ENCODE assay signal across 8 cellular contexts in the genomic region with DNA sequence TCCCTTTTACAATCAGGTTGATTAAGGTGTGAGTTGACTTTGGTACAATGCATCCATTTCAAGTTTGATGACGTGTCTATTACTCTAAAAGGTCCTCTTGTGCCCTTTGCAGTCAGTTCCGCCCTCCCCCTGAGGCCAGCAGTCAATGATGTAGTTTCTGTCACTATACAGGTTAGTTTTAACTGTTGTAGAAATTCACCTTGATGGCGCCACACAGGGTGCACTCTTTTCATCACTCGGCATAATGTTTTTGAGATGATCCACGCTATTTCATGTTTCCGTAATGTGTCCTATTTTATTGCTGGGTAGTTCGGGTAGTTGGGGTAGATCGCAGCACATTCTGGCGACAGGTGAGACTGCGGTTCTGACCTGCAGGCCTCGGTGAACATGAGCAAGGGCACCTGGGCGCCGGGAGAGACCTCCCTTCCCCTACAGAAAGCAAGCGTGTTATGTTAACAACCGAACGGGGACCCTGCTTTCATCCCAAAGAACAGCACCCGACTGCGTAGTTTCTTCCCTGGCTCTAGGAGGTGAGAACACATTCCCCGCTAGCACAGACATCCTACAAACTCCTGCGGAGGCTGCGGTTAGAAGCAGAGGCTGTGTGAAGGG.
A peak's percentile ranks its signal among the peaks of the same experiment; 100 is the strongest.
DNase-seq lines count a peak whose midpoint lies in the region; ATAC-seq and TF ChIP-seq lines count a peak whose summit lies in the region.
"Not testable (repeated sequence)": the region's sequence is repeated elsewhere in the genome, so short reads cannot be mapped to it uniquely, and the experiment has no call there.

No MANE protein-coding gene starts in this region.

- peak overlapping the region; percentile 81 for H3K4me3 Mint-ChIP-seq in activated naive CD4-positive, alpha-beta T cell treated with anti-CD3 and anti-CD28 coated beads, Interleukin-2, amount 50 U/mL, for 24 hours
- peak overlapping the region; percentile 76 for H3K4me3 Mint-ChIP-seq in mesothelial cell of epicardium

- not testable (repeated sequence) for H3K4me1 ChIP-seq in BLaER1 treated with 17β-estradiol and CSF1 and Interleukin-3, amounts not matched to agents 10 nM and 100 nM; PC-9 (replicated peaks; ENCODE audit: insufficient read depth); spleen

- peak overlapping the region; percentile 99 for H3K27ac Mint-ChIP-seq in activated naive CD4-positive, alpha-beta T cell treated with anti-CD3 and anti-CD28 coated beads, Interleukin-2, amount 50 U/mL, for 24 hours
- peak overlapping the region; percentile 98 for H3K27ac Mint-ChIP-seq in mesothelial cell of epicardium

- peak overlapping the region in 8 of 11 experiments; percentile 55 to 83 (median 62); a peak in 9 of 22 replicates for H3K4me2 ChIP-seq in BLaER1 treated with 17β-estradiol and CSF1 and Interleukin-3, amounts not matched to agents 10 nM and 100 nM
- H3K4me2 ChIP-seq in PC-9: peak overlapping the region; percentile 77

- not testable (repeated sequence) for H4K20me1 ChIP-seq in BLaER1 treated with 17β-estradiol and CSF1 and Interleukin-3, amounts not matched to agents 10 nM and 100 nM; PC-9 (ENCODE audit: insufficient read depth)

- peaks cover 9 to 43% (median 34%) of the 10 kb centered on the region in 11 experiments; a peak in 21 of 22 replicates for H3K27me3 ChIP-seq in BLaER1 treated with 17β-estradiol and CSF1 and Interleukin-3, amounts not matched to agents 10 nM and 100 nM
- not testable (repeated sequence) for H3K27me3 ChIP-seq in PC-9 (ENCODE audit: insufficient read depth, low read depth)
- H3K27me3 ChIP-seq in spleen (replicated peaks in 1 of 7): peaks cover 0 to 14% (median 0%) of the 10 kb centered on the region in 7 donors

- not testable (repeated sequence) for DNase-seq in PC-9; epithelial cell of esophagus (ENCODE audit: low read depth); mesothelial cell of epicardium (ENCODE audit: low spot score in 2 of 2, unreplicated experiment in 2 of 2); spleen

- not testable (repeated sequence) for H3K36me3 Mint-ChIP-seq in activated naive CD4-positive, alpha-beta T cell treated with anti-CD3 and anti-CD28 coated beads, Interleukin-2, amount 50 U/mL, for 24 hours; mesothelial cell of epicardium

- ATAC-seq in GM21390 (IDR thresholded peaks at IDR 0.05; ENCODE audit: unreplicated experiment) (peak; percentile 6), HG03095 (IDR thresholded peaks at IDR 0.05; ENCODE audit: unreplicated experiment) (peak; percentile 2)

- not testable (repeated sequence) for TF ChIP-seq CTCF in PC-9 (conservative IDR thresholded peaks at IDR 0.05); epithelial cell of esophagus (IDR thresholded peaks at IDR 0.05; ENCODE audit: insufficient read depth, low read depth, low read length, missing control alignments); mesothelial cell of epicardium (IDR thresholded peaks at IDR 0.05; ENCODE audit: unreplicated experiment); spleen (IDR thresholded peaks at IDR 0.05 in 8 of 11, conservative IDR thresholded peaks at IDR 0.05 in 3 of 11)

- BruUV-seq in PC-9 (replicated peaks; lab: Mats Ljungman, UMichigan): not testable (repeated sequence)

- H3K9me3 Mint-ChIP-seq in activated naive CD4-positive, alpha-beta T cell treated with anti-CD3 and anti-CD28 coated beads, Interleukin-2, amount 50 U/mL, for 24 hours; mesothelial cell of epicardium: not testable (repeated sequence)

- H3K27me3 Mint-ChIP-seq in activated naive CD4-positive, alpha-beta T cell treated with anti-CD3 and anti-CD28 coated beads, Interleukin-2, amount 50 U/mL, for 24 hours; mesothelial cell of epicardium (ENCODE audit: low read depth): not testable (repeated sequence)

- H3K9me3 ChIP-seq in BLaER1 treated with 17β-estradiol and CSF1 and Interleukin-3, amounts not matched to agents 10 nM and 100 nM (replicated peaks in 1 of 11); PC-9 (ENCODE audit: insufficient read depth, low read depth); spleen: not testable (repeated sequence)

- TF ChIP-seq POLR2A in spleen (IDR thresholded peaks at IDR 0.05): not testable (repeated sequence)

- not testable (repeated sequence) for H3K36me3 ChIP-seq in BLaER1 treated with 17β-estradiol and CSF1 and Interleukin-3, amounts not matched to agents 10 nM and 100 nM; PC-9 (ENCODE audit: low read depth); spleen

- WGBS in spleen, 5 donors: 9 to 18% (median 15%) methylated on average over 5 to 6 of the region's 21 CpGs

- H3K4me3 ChIP-seq in BLaER1 treated with 17β-estradiol and CSF1 and Interleukin-3, amounts not matched to agents 10 nM and 100 nM: peak overlapping the region in 5 of 10 experiments; percentile 48 to 60 (median 53); a peak in 7 of 20 replicates
- H3K4me3 ChIP-seq in PC-9: peak overlapping the region; percentile 46; the same call in 1 of the 2 replicates
- peak overlapping the region; percentile 34 for H3K4me3 ChIP-seq in epithelial cell of esophagus (ENCODE audit: low read length)
- peak overlapping the region in 4 of 8 donors; percentile 32 to 63 (median 42) for H3K4me3 ChIP-seq in spleen

- CTCF ChIA-PET in PC-9 (lab: Charles Lee): not testable (repeated sequence)

- H3K9me2 ChIP-seq in PC-9 (ENCODE audit: insufficient read depth): not testable (repeated sequence)

- POLR2A ChIA-PET in PC-9 (lab: Charles Lee; ENCODE audit: unreplicated experiment): interaction anchor here (0.6 kb wide), 1 partner anchor 784 kb away, joined by 3 read pairs; no protein-coding TSS in a partner anchor

- not testable (repeated sequence) for H3K9ac ChIP-seq in BLaER1 treated with 17β-estradiol and CSF1 and Interleukin-3, amounts not matched to agents 10 nM and 100 nM

- H3K4me1 Mint-ChIP-seq in activated naive CD4-positive, alpha-beta T cell treated with anti-CD3 and anti-CD28 coated beads, Interleukin-2, amount 50 U/mL, for 24 hours; mesothelial cell of epicardium: not testable (repeated sequence)

- not testable (repeated sequence) for H3K79me2 ChIP-seq in PC-9 (ENCODE audit: low read depth)

- H2AFZ ChIP-seq in PC-9: not testable (repeated sequence)

- H3K27ac ChIP-seq in BLaER1 treated with 17β-estradiol and CSF1 and Interleukin-3, amounts not matched to agents 10 nM and 100 nM: not testable (repeated sequence)
- peak overlapping the region; percentile 87 for H3K27ac ChIP-seq in PC-9
- H3K27ac ChIP-seq in spleen: peak overlapping the region in 5 of 8 donors; percentile 71 to 85 (median 75)

- intact Hi-C loops in PC-9 (cut with micrococcal nuclease; ENCODE audit: unreplicated experiment); spleen (cut with DNase I; ENCODE audit: low total_unique reads): not testable (repeated sequence)

- not testable (repeated sequence) for H3F3A ChIP-seq in PC-9 (ENCODE audit: insufficient read depth, low read depth)
